24 cellular contexts compared by ENCODE assay signal in genomic region chr19:35721374-35721773, GRCh38. TPM values are rescaled to one million over a fixed set of nuclear protein-coding genes. Genes with fewer than 3 reads are reported as not detected.
A peak's percentile ranks its signal among the peaks of the same experiment; 100 is the strongest.
DNase-seq lines count a peak whose midpoint lies in the region; ATAC-seq and TF ChIP-seq lines count a peak whose summit lies in the region.
"Had no signal": no experiment of that assay in that cellular context is flagged by ENCODE, and none has a peak within 500 bp of the region (broad histone marks: within the 10 kb centered on the region; RNA-seq: fewer than 3 reads in every experiment).

No MANE protein-coding gene starts in this region.

- peak in 1 of 10 experiments; percentile 28 for DNase-seq in CD4-positive, alpha-beta T cell
- no peak for DNase-seq in effector memory CD8-positive, alpha-beta T cell
- DNase-seq in iPS-NIHi11 (ENCODE audit: low spot score) = no peak
- DNase-seq: activated gamma-delta T cell treated with Interleukin-2 at 50 U/mL for 16 hours; CD8-positive, alpha-beta memory T cell; DMS53; erythroblast; foreskin keratinocyte; GM23248; hippocampal formation; islet precursor cell; lower lobe of right lung; NCI-H1930; NCI-H345; NCI-H82; SIG-M5; stimulated activated CD4-positive, alpha-beta T cell treated with anti-CD3 and anti-CD28 coated beads, Interleukin-2, amount 100 ng/mL, for 24 hours; stimulated activated naive CD4-positive, alpha-beta T cell treated with Interleukin-2 at 50 U/mL for 16 hours; transverse colon had no signal

- H3K9me3 Mint-ChIP-seq in CD4-positive, alpha-beta T cell = no peaks in the 10 kb centered on the region
- H3K9me3 Mint-ChIP-seq in IgD-negative memory B cell = no peaks in the 10 kb centered on the region
- no peaks in the 10 kb centered on the region for H3K9me3 Mint-ChIP-seq in effector memory CD8-positive, alpha-beta T cell
- H3K9me3 Mint-ChIP-seq: CD8-positive, alpha-beta memory T cell had no signal

- H3K27me3 ChIP-seq in CD4-positive, alpha-beta T cell (ENCODE audit: control insufficient read depth, insufficient read depth, low read length) = no peaks in the 10 kb centered on the region
- H3K27me3 ChIP-seq: foreskin keratinocyte, transverse colon had no signal

- H3K4me3 Mint-ChIP-seq in CD4-positive, alpha-beta T cell = peak overlapping the region; percentile 34
- H3K4me3 Mint-ChIP-seq in IgD-negative memory B cell = peak overlapping the region in 3 of 4 donors; percentile 17 to 27 (median 25)
- H3K4me3 Mint-ChIP-seq in effector memory CD8-positive, alpha-beta T cell = peak overlapping the region; percentile 41 to 46

- no peaks in the 10 kb centered on the region for H3K27me3 Mint-ChIP-seq in CD4-positive, alpha-beta T cell
- no peaks in the 10 kb centered on the region for H3K27me3 Mint-ChIP-seq in IgD-negative memory B cell
- no peaks in the 10 kb centered on the region for H3K27me3 Mint-ChIP-seq in effector memory CD8-positive, alpha-beta T cell
- H3K27me3 Mint-ChIP-seq: CD8-positive, alpha-beta memory T cell had no signal

- TF ChIP-seq CTCF in CD4-positive, alpha-beta T cell (IDR thresholded peaks at IDR 0.05) = no peak

- peaks cover 75% of the 10 kb centered on the region for H3K36me3 Mint-ChIP-seq in CD4-positive, alpha-beta T cell (ENCODE audit: low read depth)
- peaks cover 1% of the 10 kb centered on the region for H3K36me3 Mint-ChIP-seq in IgD-negative memory B cell
- H3K36me3 Mint-ChIP-seq in effector memory CD8-positive, alpha-beta T cell (ENCODE audit: insufficient read depth) = peaks cover 66% of the 10 kb centered on the region

- ATAC-seq in CD4-positive, alpha-beta T cell (ENCODE audit: poor library complexity) = no peak
- ATAC-seq in effector memory CD8-positive, alpha-beta T cell (replicated peaks) = no peak
- ATAC-seq in HG03571 (IDR thresholded peaks at IDR 0.05; ENCODE audit: unreplicated experiment) = no peak
- ATAC-seq: foreskin keratinocyte, lower lobe of right lung had no signal

- no peaks in the 10 kb centered on the region for H3K9me3 ChIP-seq in CD4-positive, alpha-beta T cell (ENCODE audit: control insufficient read depth, low read length)
- H3K9me3 ChIP-seq: lower lobe of right lung, transverse colon had no signal

- CTCF ChIA-PET in CD4-positive, alpha-beta T cell (lab: Charles Lee) = no interaction called here

- H3K4me1 Mint-ChIP-seq in CD4-positive, alpha-beta T cell (ENCODE audit: low read depth) = peaks cover 31% of the 10 kb centered on the region
- peaks cover 5 to 15% (median 7%) of the 10 kb centered on the region in 3 donors for H3K4me1 Mint-ChIP-seq in IgD-negative memory B cell
- H3K4me1 Mint-ChIP-seq in effector memory CD8-positive, alpha-beta T cell (ENCODE audit: low read depth in 2 of 2) = peaks cover 18 to 23% of the 10 kb centered on the region in 2 donors

- no peak overlapping the region for H3K27ac ChIP-seq in CD4-positive, alpha-beta T cell (ENCODE audit: low read depth, low read length)
- H3K27ac ChIP-seq: foreskin keratinocyte, GM23248, KMS-11, lower lobe of right lung, transverse colon had no signal

- H3K27ac Mint-ChIP-seq in CD4-positive, alpha-beta T cell = no peak overlapping the region
- H3K27ac Mint-ChIP-seq in IgD-negative memory B cell = no peak overlapping the region
- H3K27ac Mint-ChIP-seq in effector memory CD8-positive, alpha-beta T cell = no peak overlapping the region
- H3K27ac Mint-ChIP-seq: CD8-positive, alpha-beta memory T cell had no signal

- intact Hi-C loops in CD4-positive, alpha-beta T cell (cut with DNase I, micrococcal nuclease) = no loop called here

- POLR2A ChIA-PET in CD4-positive, alpha-beta T cell (lab: Charles Lee) = interaction anchor here (1.1 to 1.4 kb wide), 2 partner anchors 13 to 23 kb away, joined by 4 to 6 read pairs; partner anchors contain the start of gene U2AF1L4

RNA-seq across cellular contexts. Expression of gene KMT2B, which starts 3.6 kb away (rescaled TPM):
- total RNA-seq in CD4-positive, alpha-beta T cell = 10 to 100 TPM; 59.4 to 59.7 TPM
- 2.7 TPM for polyA plus RNA-seq in IgD-negative memory B cell

RNA-seq across cellular contexts. Expression of gene ZBTB32, which starts 17.0 kb away (rescaled TPM):
- total RNA-seq in CD4-positive, alpha-beta T cell = 1 to 10 TPM; 2.2 to 3.3 TPM
- polyA plus RNA-seq in IgD-negative memory B cell = 31.6 TPM
- total RNA-seq: foreskin keratinocyte, GM23248, pulmonary artery endothelial cell, skeletal muscle tissue, transverse colon had no signal
- polyA plus RNA-seq: foreskin keratinocyte, GM23248 had no signal

RNA-seq across cellular contexts. Expression of gene IGFLR1, which starts 20.9 kb away (rescaled TPM):
- total RNA-seq in CD4-positive, alpha-beta T cell = 10 to 100 TPM; 40.3 to 43.1 TPM
- 140 TPM for polyA plus RNA-seq in IgD-negative memory B cell

RNA-seq across cellular contexts. Expression of gene U2AF1L4, which starts 23.8 kb away (rescaled TPM):
- 10 to 100 TPM; 74.6 to 85.8 TPM for total RNA-seq in CD4-positive, alpha-beta T cell
- polyA plus RNA-seq in IgD-negative memory B cell = 74.8 TPM

RNA-seq across cellular contexts. Expression of gene PSENEN, which starts 24.1 kb away (rescaled TPM):
- total RNA-seq in CD4-positive, alpha-beta T cell = 1 to 10 TPM; 7.3 to 9.4 TPM
- polyA plus RNA-seq in IgD-negative memory B cell = 85.0 TPM
